Comparison of ENCODE assay signal across 15 cellular contexts in genomic region chr11:8318536-8318935, GRCh38. TPM values are rescaled to one million over a fixed set of nuclear protein-coding genes. Genes with fewer than 3 reads are reported as not detected.
DNase-seq lines count a peak whose midpoint lies in the region; ATAC-seq and TF ChIP-seq lines count a peak whose summit lies in the region.
"Had no signal": no experiment of that assay in that cellular context is flagged by ENCODE, and none has a peak within 500 bp of the region (broad histone marks: within the 10 kb centered on the region; RNA-seq: fewer than 3 reads in every experiment).

No MANE protein-coding gene starts in this region.

- H3K4me2 ChIP-seq in neural progenitor cell, result no peak overlapping the region

- in situ Hi-C loops in GM13976 (cut with MboI; ENCODE audit: low sequenced_read_pairs, unreplicated experiment), result no loop called here

- H3K79me2 ChIP-seq in neural progenitor cell (ENCODE audit: low read depth), result no peaks in the 10 kb centered on the region

- peak; percentile 17; the same call in 1 of the 3 replicates for ATAC-seq in SK-N-SH treated with all-trans-retinoic acid at 6 μM for 48 hours
- no peak for ATAC-seq in stimulated activated naive B cell treated with anti-CD40 and anti-IgM and Interleukin-4, amounts not matched to agents 10 μg/mL and 1 μg/mL and 100 μg/mL, for 72 hours (replicated peaks)
- ATAC-seq: left lobe of liver had no signal

- H3K27ac ChIP-seq in neural progenitor cell (no peak overlapping the region), vagina (no peak overlapping the region)
- H3K27ac ChIP-seq: GM23248 had no signal

- TF ChIP-seq CTCF in GM13976 (IDR thresholded peaks at IDR 0.05; ENCODE audit: borderline replicate concordance, control extremely low read depth, extremely low read depth, insufficient read depth, missing control alignments), result peak; percentile 29
- TF ChIP-seq CTCF in neural progenitor cell (IDR thresholded peaks at IDR 0.05), result peak; percentile 81
- no peak for TF ChIP-seq CTCF in vagina (IDR thresholded peaks at IDR 0.05)

- no peak overlapping the region for H3K4me3 Mint-ChIP-seq in neural progenitor cell
- H3K4me3 Mint-ChIP-seq in activated naive CD4-positive, alpha-beta T cell treated with anti-CD3 and anti-CD28 coated beads, Interleukin-2, amount 10 ng/mL, durations not matched to agents 7 days and 5 days, result no peak overlapping the region
- no peak overlapping the region for H3K4me3 Mint-ChIP-seq in stimulated activated naive B cell treated with anti-CD40 and anti-IgM and Interleukin-4, amounts not matched to agents 10 μg/mL and 1 μg/mL and 100 μg/mL, for 72 hours

- CTCF ChIA-PET in activated naive CD4-positive, alpha-beta T cell treated with anti-CD3 and anti-CD28 coated beads, Interleukin-2, amount 10 ng/mL, durations not matched to agents 7 days and 5 days (lab: Charles Lee), result interaction anchor here (1.0 to 1.3 kb wide), 3 partner anchors 71 to 125 kb away, joined by 3 to 4 read pairs (median 3); no protein-coding TSS in a partner anchor

- peaks cover 5% of the 10 kb centered on the region for H3F3A ChIP-seq in neural progenitor cell (ENCODE audit: low read depth)

- H3K9me3 Mint-ChIP-seq in neural progenitor cell, result peaks cover 13% of the 10 kb centered on the region
- H3K9me3 Mint-ChIP-seq in activated naive CD4-positive, alpha-beta T cell treated with anti-CD3 and anti-CD28 coated beads, Interleukin-2, amount 10 ng/mL, durations not matched to agents 7 days and 5 days, result no peaks in the 10 kb centered on the region
- no peaks in the 10 kb centered on the region for H3K9me3 Mint-ChIP-seq in stimulated activated naive B cell treated with anti-CD40 and anti-IgM and Interleukin-4, amounts not matched to agents 10 μg/mL and 1 μg/mL and 100 μg/mL, for 72 hours

- intact Hi-C loops in vagina (cut with DNase I), result no loop called here

- no peaks in the 10 kb centered on the region for H3K36me3 ChIP-seq in neural progenitor cell
- no peaks in the 10 kb centered on the region for H3K36me3 ChIP-seq in vagina

- peaks cover under 1% of the 10 kb centered on the region for H4K20me1 ChIP-seq in neural progenitor cell (ENCODE audit: low read depth)

- H3K4me3 ChIP-seq in neural progenitor cell, result no peak overlapping the region
- no peak overlapping the region for H3K4me3 ChIP-seq in vagina
- H3K4me3 ChIP-seq: GM23248 had no signal

- H3K27me3 Mint-ChIP-seq in neural progenitor cell (ENCODE audit: insufficient read depth, low read depth), result peaks cover 9% of the 10 kb centered on the region
- peaks cover 4% of the 10 kb centered on the region for H3K27me3 Mint-ChIP-seq in activated naive CD4-positive, alpha-beta T cell treated with anti-CD3 and anti-CD28 coated beads, Interleukin-2, amount 10 ng/mL, durations not matched to agents 7 days and 5 days
- H3K27me3 Mint-ChIP-seq in stimulated activated naive B cell treated with anti-CD40 and anti-IgM and Interleukin-4, amounts not matched to agents 10 μg/mL and 1 μg/mL and 100 μg/mL, for 72 hours, result peaks cover 18 to 24% of the 10 kb centered on the region in 2 donors

- no peak overlapping the region for H2AFZ ChIP-seq in neural progenitor cell (replicated peaks)
- H2AFZ ChIP-seq: GM23248 had no signal

- H3K9me3 ChIP-seq in neural progenitor cell (ENCODE audit: low read depth), result no peaks in the 10 kb centered on the region
- no peaks in the 10 kb centered on the region for H3K9me3 ChIP-seq in vagina

- H3K4me1 ChIP-seq in neural progenitor cell (peaks cover 8% of the 10 kb centered on the region), vagina (peaks cover 5% of the 10 kb centered on the region)

- no peak overlapping the region for H3K9ac ChIP-seq in neural progenitor cell
- H3K9ac ChIP-seq: GM23248 had no signal

- peak; percentile 69 for DNase-seq in NCI-H748 (lab: John Stamatoyannopoulos, UW; ENCODE audit: unreplicated experiment)
- DNase-seq in NCI-H748 treated with DMSO at 0.1 percent for 48 hours (lab: John Stamatoyannopoulos, UW), result no peak
- no peak for DNase-seq in GM13976 (ENCODE audit: low spot score)
- peak; percentile 85 for DNase-seq in neural progenitor cell (ENCODE audit: low spot score)
- no peak for DNase-seq in activated naive CD4-positive, alpha-beta T cell treated with anti-CD3 and anti-CD28 coated beads, Interleukin-2, amount 10 ng/mL, durations not matched to agents 7 days and 5 days
- no peak for DNase-seq in vagina (ENCODE audit: extremely low spot score in 2 of 2)
- DNase-seq in stimulated activated naive B cell treated with anti-CD40 and anti-IgM and Interleukin-4, amounts not matched to agents 10 μg/mL and 1 μg/mL and 100 μg/mL, for 72 hours, result no peak
- DNase-seq: activated CD8-positive, alpha-beta memory T cell treated with anti-CD3 and anti-CD28 coated beads for 24 hours; AML-193; GM23248; NCI-H187 had no signal

- no peak for TF ChIP-seq POLR2A in vagina (IDR thresholded peaks at IDR 0.05)

- peaks cover 15% of the 10 kb centered on the region for H3K4me1 Mint-ChIP-seq in neural progenitor cell
- no peaks in the 10 kb centered on the region for H3K4me1 Mint-ChIP-seq in activated naive CD4-positive, alpha-beta T cell treated with anti-CD3 and anti-CD28 coated beads, Interleukin-2, amount 10 ng/mL, durations not matched to agents 7 days and 5 days
- no peaks in the 10 kb centered on the region for H3K4me1 Mint-ChIP-seq in stimulated activated naive B cell treated with anti-CD40 and anti-IgM and Interleukin-4, amounts not matched to agents 10 μg/mL and 1 μg/mL and 100 μg/mL, for 72 hours

- H3K36me3 Mint-ChIP-seq in neural progenitor cell, result no peaks in the 10 kb centered on the region
- no peaks in the 10 kb centered on the region for H3K36me3 Mint-ChIP-seq in activated naive CD4-positive, alpha-beta T cell treated with anti-CD3 and anti-CD28 coated beads, Interleukin-2, amount 10 ng/mL, durations not matched to agents 7 days and 5 days
- no peaks in the 10 kb centered on the region for H3K36me3 Mint-ChIP-seq in stimulated activated naive B cell treated with anti-CD40 and anti-IgM and Interleukin-4, amounts not matched to agents 10 μg/mL and 1 μg/mL and 100 μg/mL, for 72 hours

- peak overlapping the region; percentile 44 for H3K27ac Mint-ChIP-seq in neural progenitor cell
- no peak overlapping the region for H3K27ac Mint-ChIP-seq in activated naive CD4-positive, alpha-beta T cell treated with anti-CD3 and anti-CD28 coated beads, Interleukin-2, amount 10 ng/mL, durations not matched to agents 7 days and 5 days
- no peak overlapping the region for H3K27ac Mint-ChIP-seq in stimulated activated naive B cell treated with anti-CD40 and anti-IgM and Interleukin-4, amounts not matched to agents 10 μg/mL and 1 μg/mL and 100 μg/mL, for 72 hours

- peaks cover 9% of the 10 kb centered on the region for H3K27me3 ChIP-seq in neural progenitor cell
- no peaks in the 10 kb centered on the region for H3K27me3 ChIP-seq in vagina

TF ChIP-seq in SK-N-SH treated with all-trans-retinoic acid at 6 μM for 48 hours, 23 proteins besides CTCF, POLR2A, EP300 and RAD21 (continues in another document):
- no peak for TF ChIP-seq ZC3H10 (CRISPR knock-in tag; IDR thresholded peaks at IDR 0.05)
- no peak for TF ChIP-seq RARB (CRISPR knock-in tag; IDR thresholded peaks at IDR 0.05)
- TF ChIP-seq PATZ1 (CRISPR knock-in tag; IDR thresholded peaks at IDR 0.05; ENCODE audit: borderline replicate concordance), result no peak
- no peak for TF ChIP-seq CSRNP3 (CRISPR knock-in tag; IDR thresholded peaks at IDR 0.05)
- no peak for TF ChIP-seq TCF4 (CRISPR knock-in tag; IDR thresholded peaks at IDR 0.05; ENCODE audit: borderline replicate concordance)
- no peak for TF ChIP-seq PPARA (CRISPR knock-in tag; IDR thresholded peaks at IDR 0.05; ENCODE audit: borderline replicate concordance)
- TF ChIP-seq GLIS3 (CRISPR knock-in tag; IDR thresholded peaks at IDR 0.05), result no peak
- TF ChIP-seq OSR1 (CRISPR knock-in tag; IDR thresholded peaks at IDR 0.05), result no peak
- TF ChIP-seq ZNF565 (CRISPR knock-in tag; conservative IDR thresholded peaks at IDR 0.05; ENCODE audit: low read depth), result no peak
- no peak for TF ChIP-seq ZFP3 (CRISPR knock-in tag; IDR thresholded peaks at IDR 0.05)

RNA-seq across cellular contexts. Expression of gene LMO1, which starts 54.9 kb away (rescaled TPM):
- total RNA-seq in neural progenitor cell (ENCODE audit: low replicate concordance) (2.9 and 6.2 TPM in 2 replicates), vagina (not detected)
- total RNA-seq: fibroblast of lung, GM23248, left lobe of liver, pulmonary artery endothelial cell had no signal

Comparison
In these comparisons a context has a peak if more than half of its experiments do, and no peak if none do; other contexts are left out.
1. DNase-seq: peak in NCI-H748 (single experiment) and neural progenitor cell (single experiment); none in NCI-H748 treated with DMSO at 0.1 percent for 48 hours (single experiment), GM13976 (single experiment), activated naive CD4-positive, alpha-beta T cell treated with anti-CD3 and anti-CD28 coated beads, Interleukin-2, amount 10 ng/mL, durations not matched to agents 7 days and 5 days (single experiment), vagina (0 of 2) and stimulated activated naive B cell treated with anti-CD40 and anti-IgM and Interleukin-4, amounts not matched to agents 10 μg/mL and 1 μg/mL and 100 μg/mL, for 72 hours (single experiment).
2. CTCF ChIP-seq: peak in GM13976 (single experiment) and neural progenitor cell (single experiment); none in vagina (0 of 3).